ENCODE assay signal across 10 cellular contexts in genomic region chr17:1779571-1780074, GRCh38. TPM values are rescaled to one million over a fixed set of nuclear protein-coding genes. Genes with fewer than 3 reads are reported as not detected.
DNase-seq lines count a peak whose midpoint lies in the region; ATAC-seq and TF ChIP-seq lines count a peak whose summit lies in the region.
"Had no signal": no experiment of that assay in that cellular context is flagged by ENCODE, and none has a peak within 500 bp of the region (broad histone marks: within the 10 kb centered on the region; RNA-seq: fewer than 3 reads in every experiment).

No MANE protein-coding gene starts in this region.

- H3K4me1 Mint-ChIP-seq in CD8-positive, alpha-beta memory T cell, result peaks cover 5 to 10% (median 6%) of the 10 kb centered on the region in 3 donors
- no peaks in the 10 kb centered on the region for H3K4me1 Mint-ChIP-seq in activated T-cell treated with anti-CD3 and anti-CD28 coated beads, Interleukin-2, amount 50 U/mL, for 24 hours (ENCODE audit: low read depth)

- ATAC-seq in psoas muscle, result peak in 1 of 4 donors; percentile 32
- ATAC-seq: T-cell had no signal

- no peak overlapping the region for H3K4me3 Mint-ChIP-seq in CD8-positive, alpha-beta memory T cell
- no peak overlapping the region for H3K4me3 Mint-ChIP-seq in activated T-cell treated with anti-CD3 and anti-CD28 coated beads, Interleukin-2, amount 50 U/mL, for 24 hours
- H3K4me3 Mint-ChIP-seq: T-cell had no signal

- H3K9me3 ChIP-seq in psoas muscle, result no peaks in the 10 kb centered on the region
- no peaks in the 10 kb centered on the region for H3K9me3 ChIP-seq in CD8-positive, alpha-beta memory T cell (ENCODE audit: low read length)

- in situ Hi-C loops in SK-MEL-5 (cut with HindIII; ENCODE audit: low pct_unique_long_range_greater_than_20kb, low sequenced_read_pairs), result loop anchor here (10.0 kb wide), 1 partner anchor 65 kb away; the partner anchor contains the start of gene TLCD2

- peak overlapping the region; percentile 99 for H3K27ac ChIP-seq in psoas muscle
- no peak overlapping the region for H3K27ac ChIP-seq in CD8-positive, alpha-beta memory T cell (ENCODE audit: low read depth, low read length)
- H3K27ac ChIP-seq: HL-60 had no signal

- POLR2A ChIA-PET in CD8-positive, alpha-beta memory T cell (lab: Charles Lee), result no interaction called here

- no peaks in the 10 kb centered on the region for H3K27me3 Mint-ChIP-seq in CD8-positive, alpha-beta memory T cell
- H3K27me3 Mint-ChIP-seq in activated T-cell treated with anti-CD3 and anti-CD28 coated beads, Interleukin-2, amount 50 U/mL, for 24 hours, result no peaks in the 10 kb centered on the region
- H3K27me3 Mint-ChIP-seq: T-cell had no signal

- H3K9me3 Mint-ChIP-seq in CD8-positive, alpha-beta memory T cell, result no peaks in the 10 kb centered on the region
- no peaks in the 10 kb centered on the region for H3K9me3 Mint-ChIP-seq in activated T-cell treated with anti-CD3 and anti-CD28 coated beads, Interleukin-2, amount 50 U/mL, for 24 hours
- H3K9me3 Mint-ChIP-seq: T-cell had no signal

- DNase-seq in DMS79 (lab: John Stamatoyannopoulos, UW), result peak; percentile 90
- peak; percentile 48 for DNase-seq in SK-MEL-5 (ENCODE audit: low read depth, low spot score)
- DNase-seq in fibroblast of villous mesenchyme (ENCODE audit: low read depth), result peak; percentile 99
- peak; percentile 82 to 84 for DNase-seq in psoas muscle
- no peak for DNase-seq in occipital lobe (lab: John Stamatoyannopoulos, UW)
- no peak for DNase-seq in CD8-positive, alpha-beta memory T cell
- DNase-seq in hypothalamus (lab: John Stamatoyannopoulos, UW), result no peak
- no peak for DNase-seq in activated T-cell treated with anti-CD3 and anti-CD28 coated beads, Interleukin-2, amount 50 U/mL, for 24 hours
- DNase-seq: T-cell had no signal

- peak overlapping the region in 2 of 8 donors; percentile 17 to 26 for H3K27ac Mint-ChIP-seq in CD8-positive, alpha-beta memory T cell
- H3K27ac Mint-ChIP-seq in activated T-cell treated with anti-CD3 and anti-CD28 coated beads, Interleukin-2, amount 50 U/mL, for 24 hours, result no peak overlapping the region

- H3K4me3 ChIP-seq in fibroblast of villous mesenchyme (ENCODE audit: low read depth, low read length), result peak overlapping the region; percentile 28
- peak overlapping the region; percentile 31 for H3K4me3 ChIP-seq in psoas muscle
- no peak overlapping the region for H3K4me3 ChIP-seq in CD8-positive, alpha-beta memory T cell (ENCODE audit: low read length)

- 15 to 21% (median 15%) methylated on average over 7 of the region's 7 CpGs for WGBS in psoas muscle, 3 donors

- intact Hi-C loops in psoas muscle (cut with DNase I), result loop anchor here in 1 of 2 donors (10.0 kb wide), 1 partner anchor 85 kb away; no protein-coding TSS in a partner anchor

- H3K36me3 Mint-ChIP-seq in CD8-positive, alpha-beta memory T cell, result peaks cover 7 to 76% (median 11%) of the 10 kb centered on the region in 3 donors
- H3K36me3 Mint-ChIP-seq in activated T-cell treated with anti-CD3 and anti-CD28 coated beads, Interleukin-2, amount 50 U/mL, for 24 hours (ENCODE audit: low read depth), result peaks cover 86% of the 10 kb centered on the region

- CTCF ChIA-PET in CD8-positive, alpha-beta memory T cell (lab: Charles Lee), result interaction anchor here (1.1 to 1.7 kb wide), 2 partner anchors 13 to 58 kb away, joined by 3 to 4 read pairs; no protein-coding TSS in a partner anchor

- peaks cover 0 to 55% of the 10 kb centered on the region in 2 donors for H3K36me3 ChIP-seq in psoas muscle (ENCODE audit: insufficient read depth in 1 of 2, low read depth in 1 of 2)
- peaks cover 27% of the 10 kb centered on the region for H3K36me3 ChIP-seq in CD8-positive, alpha-beta memory T cell (ENCODE audit: insufficient read depth, low read length)

- H3K27me3 ChIP-seq in psoas muscle (ENCODE audit: insufficient read depth in 3 of 3, low read length in 2 of 3), result no peaks in the 10 kb centered on the region
- no peaks in the 10 kb centered on the region for H3K27me3 ChIP-seq in CD8-positive, alpha-beta memory T cell (ENCODE audit: insufficient read depth, low read length, poor library complexity, severe bottlenecking)

- H3K4me1 ChIP-seq in psoas muscle, result peaks cover 60% of the 10 kb centered on the region
- H3K4me1 ChIP-seq in CD8-positive, alpha-beta memory T cell (ENCODE audit: insufficient read depth, low read length), result no peaks in the 10 kb centered on the region

- TF ChIP-seq CTCF in fibroblast of villous mesenchyme (IDR thresholded peaks at IDR 0.05; ENCODE audit: insufficient read depth, low read depth, low read length) (no peak), psoas muscle (IDR thresholded peaks at IDR 0.05) (no peak)

RNA-seq across cellular contexts. Expression of gene SERPINF1, which starts 17.8 kb away (rescaled TPM):
- total RNA-seq in SK-MEL-5 (2014; rRNA removed; shearing (Covaris generic)), result 229 and 245 TPM in 2 replicates
- polyA plus RNA-seq in SK-MEL-5 (2015; cell fraction: cytosol; rRNA removed), result 210 and 228 TPM in 2 replicates
- polyA plus RNA-seq in SK-MEL-5 (2015; cell fraction: nucleus; rRNA removed), result 56.7 and 100 TPM in 2 replicates
- 51.0 and 108 TPM in 2 replicates for total RNA-seq in fibroblast of villous mesenchyme
- total RNA-seq in psoas muscle, result 100 to 1,000 TPM; 300 to 485 (median 454) TPM
- polyA plus RNA-seq in psoas muscle, result 100 to 1,000 TPM; 236 to 500 (median 365) TPM
- total RNA-seq in occipital lobe, result 5.8 TPM
- 1 to 10 TPM; 1.2 to 2.1 TPM for total RNA-seq in CD8-positive, alpha-beta memory T cell
- polyA plus RNA-seq in CD8-positive, alpha-beta memory T cell, result 2.4 TPM

RNA-seq across cellular contexts. Expression of gene SERPINF2, which starts 37.0 kb away (rescaled TPM):
- total RNA-seq in SK-MEL-5 (2014; rRNA removed; shearing (Covaris generic)), result 0.32 and 0.37 TPM in 2 replicates
- polyA plus RNA-seq in SK-MEL-5 (2015; cell fraction: cytosol; rRNA removed), result 0.62 and 0.74 TPM in 2 replicates
- 2.2 TPM in 1 of 2 replicates, not detected in the other for polyA plus RNA-seq in SK-MEL-5 (2015; cell fraction: nucleus; rRNA removed)
- total RNA-seq in fibroblast of villous mesenchyme (0.43 TPM in 1 of 2 replicates, not detected in the other), psoas muscle (1 to 10 TPM in 2 of 4 donors, under 1 TPM in 2; 0.74 to 4.0 (median 2.2) TPM), occipital lobe (0.16 TPM)
- polyA plus RNA-seq in psoas muscle, result 1 to 10 TPM; 2.4 to 3.9 (median 3.7) TPM
- under 1 TPM; 0.13 to 0.33 TPM for total RNA-seq in CD8-positive, alpha-beta memory T cell
- polyA plus RNA-seq in CD8-positive, alpha-beta memory T cell, result not detected

RNA-seq across cellular contexts. Expression of gene SMYD4, which starts 50.1 kb away (rescaled TPM):
- 10.0 and 12.0 TPM in 2 replicates for total RNA-seq in SK-MEL-5 (2014; rRNA removed; shearing (Covaris generic))
- 9.7 and 11.6 TPM in 2 replicates for polyA plus RNA-seq in SK-MEL-5 (2015; cell fraction: cytosol; rRNA removed)
- polyA plus RNA-seq in SK-MEL-5 (2015; cell fraction: nucleus; rRNA removed), result 13.4 and 17.3 TPM in 2 replicates
- 9.3 and 12.5 TPM in 2 replicates for total RNA-seq in fibroblast of villous mesenchyme
- total RNA-seq in psoas muscle, result 10 to 100 TPM in 2 of 4 donors, 1 to 10 TPM in 2; 8.8 to 18.0 (median 12.7) TPM
- 10 to 100 TPM in 1 of 3 donors, 1 to 10 TPM in 2; 8.0 to 22.4 (median 8.4) TPM for polyA plus RNA-seq in psoas muscle
- 9.8 TPM for total RNA-seq in occipital lobe
- total RNA-seq in CD8-positive, alpha-beta memory T cell, result 10 to 100 TPM; 18.7 to 20.1 TPM
- 16.4 TPM for polyA plus RNA-seq in CD8-positive, alpha-beta memory T cell

RNA-seq across cellular contexts. Expression of gene RPA1, which starts 50.2 kb away (rescaled TPM):
- total RNA-seq in SK-MEL-5 (2014; rRNA removed; shearing (Covaris generic)), result 18.9 and 31.4 TPM in 2 replicates
- polyA plus RNA-seq in SK-MEL-5 (2015; cell fraction: cytosol; rRNA removed), result 52.3 and 54.2 TPM in 2 replicates
- polyA plus RNA-seq in SK-MEL-5 (2015; cell fraction: nucleus; rRNA removed), result 47.9 and 59.0 TPM in 2 replicates
- 13.4 and 13.5 TPM in 2 replicates for total RNA-seq in fibroblast of villous mesenchyme
- 10 to 100 TPM; 52.6 to 82.1 (median 75.2) TPM for total RNA-seq in psoas muscle
- polyA plus RNA-seq in psoas muscle, result 10 to 100 TPM; 22.1 to 49.8 (median 22.7) TPM
- total RNA-seq in occipital lobe, result 16.4 TPM
- total RNA-seq in CD8-positive, alpha-beta memory T cell, result 100 to 1,000 TPM; 168 to 192 TPM
- 92.3 TPM for polyA plus RNA-seq in CD8-positive, alpha-beta memory T cell

RNA-seq across cellular contexts. Expression of gene WDR81, which starts 55.1 kb away (rescaled TPM):
- total RNA-seq in SK-MEL-5 (2014; rRNA removed; shearing (Covaris generic)), result 5.5 and 5.6 TPM in 2 replicates
- polyA plus RNA-seq in SK-MEL-5 (2015; cell fraction: cytosol; rRNA removed), result 6.5 and 14.1 TPM in 2 replicates
- 9.9 and 11.1 TPM in 2 replicates for polyA plus RNA-seq in SK-MEL-5 (2015; cell fraction: nucleus; rRNA removed)
- total RNA-seq in fibroblast of villous mesenchyme, result 26.8 and 34.5 TPM in 2 replicates
- total RNA-seq in psoas muscle, result 10 to 100 TPM; 15.1 to 23.7 (median 20.8) TPM
- polyA plus RNA-seq in psoas muscle, result 10 to 100 TPM; 18.1 to 27.9 (median 18.5) TPM
- 10.8 TPM for total RNA-seq in occipital lobe
- total RNA-seq in CD8-positive, alpha-beta memory T cell, result 10 to 100 TPM; 21.1 to 23.7 TPM
- polyA plus RNA-seq in CD8-positive, alpha-beta memory T cell, result 20.4 TPM

Comparison
In these comparisons a context has a peak if more than half of its experiments do, and no peak if none do; other contexts are left out.
1. DNase-seq: peak in DMS79 (single experiment), SK-MEL-5 (single experiment), fibroblast of villous mesenchyme (single experiment) and psoas muscle (2 of 2); none in occipital lobe (single experiment), CD8-positive, alpha-beta memory T cell (0 of 5), hypothalamus (0 of 51) and activated T-cell treated with anti-CD3 and anti-CD28 coated beads, Interleukin-2, amount 50 U/mL, for 24 hours (single experiment).